In genomic region chr1:119615100-119615499, GRCh38 we compare ENCODE assay signal across 1 cellular context. TPM values are rescaled to one million over a fixed set of nuclear protein-coding genes. Genes with fewer than 3 reads are reported as not detected.
"Had no signal": no experiment of that assay in that cellular context is flagged by ENCODE, and none has a peak within 500 bp of the region (broad histone marks: within the 10 kb centered on the region; RNA-seq: fewer than 3 reads in every experiment).

No MANE protein-coding gene starts in this region.

RNA-seq across cellular contexts. Expression of gene ZNF697, which starts 33.0 kb away (rescaled TPM):
- polyA plus RNA-seq: naive thymus-derived CD8-positive, alpha-beta T cell had no signal
